Comparison of ENCODE assay signal across 8 cellular contexts in the genomic region with DNA sequence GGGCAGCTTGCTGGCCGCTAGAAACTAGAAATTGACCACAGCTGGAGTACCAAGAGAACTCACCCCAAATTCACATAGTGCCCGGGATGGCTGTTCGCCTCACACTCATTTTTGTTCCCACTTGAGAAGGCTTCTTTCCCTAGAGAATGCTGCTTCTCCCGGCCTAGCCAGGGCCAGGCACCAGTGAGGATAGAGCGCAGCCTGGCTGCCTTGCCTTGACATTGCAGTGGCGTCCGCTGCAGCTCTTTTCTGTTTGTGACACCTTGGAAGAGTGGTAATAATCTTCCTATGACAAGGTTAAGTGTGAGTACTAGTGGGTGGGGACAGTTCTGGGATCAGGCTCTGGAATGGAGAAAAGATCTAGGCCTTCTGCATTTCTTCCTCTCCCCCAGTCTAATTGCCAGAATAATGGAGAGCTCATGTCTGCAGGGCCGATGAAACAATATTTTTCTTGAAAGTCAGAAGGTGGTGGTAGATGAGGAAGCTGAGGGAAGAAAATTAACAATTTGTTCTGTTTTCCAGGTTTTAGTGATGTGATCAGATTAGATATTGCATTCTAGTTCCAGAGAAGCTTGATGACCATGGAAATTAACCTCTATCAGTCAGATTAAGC. TPM values are rescaled to one million over a fixed set of nuclear protein-coding genes. Genes with fewer than 3 reads are reported as not detected.
DNase-seq lines count a peak whose midpoint lies in the region; ATAC-seq and TF ChIP-seq lines count a peak whose summit lies in the region.

No MANE protein-coding gene starts in this region.

- H3K27ac ChIP-seq in lower lobe of right lung, result peak overlapping the region; percentile 99

- peaks cover 41% of the 10 kb centered on the region for H3K4me1 ChIP-seq in lower lobe of right lung

- H3K36me3 ChIP-seq in lower lobe of right lung, result no peaks in the 10 kb centered on the region

- CTCF ChIA-PET in activated CD4-positive, alpha-beta T cell treated with anti-CD3 and anti-CD28 coated beads, Interleukin-2, amount 10 ng/mL, durations not matched to agents 7 days and 5 days (lab: Charles Lee), result interaction anchor here (0.6 to 7.1 kb wide), 21 partner anchors 11 to 452 kb away, joined by 3 to 121 read pairs (median 6); a partner anchor contains a TSS

- ATAC-seq in GM18868 (IDR thresholded peaks at IDR 0.05; ENCODE audit: unreplicated experiment) (peak; percentile 38), HG03378 (IDR thresholded peaks at IDR 0.05; ENCODE audit: unreplicated experiment) (peak; percentile 35), lower lobe of right lung (peak; percentile 85 to 86)

- H3K9me3 ChIP-seq in lower lobe of right lung, result no peaks in the 10 kb centered on the region

- H3K36me3 Mint-ChIP-seq in activated CD4-positive, alpha-beta T cell treated with anti-CD3 and anti-CD28 coated beads, Interleukin-2, amount 10 ng/mL, durations not matched to agents 7 days and 5 days (ENCODE audit: low read depth), result peaks cover 1% of the 10 kb centered on the region

- no peaks in the 10 kb centered on the region for H3K9me3 Mint-ChIP-seq in activated CD4-positive, alpha-beta T cell treated with anti-CD3 and anti-CD28 coated beads, Interleukin-2, amount 10 ng/mL, durations not matched to agents 7 days and 5 days

- H3K4me1 Mint-ChIP-seq in activated CD4-positive, alpha-beta T cell treated with anti-CD3 and anti-CD28 coated beads, Interleukin-2, amount 10 ng/mL, durations not matched to agents 7 days and 5 days, result peaks cover 37% of the 10 kb centered on the region

- TF ChIP-seq CTCF in lower lobe of right lung (IDR thresholded peaks at IDR 0.05), result peak; percentile 93

- no peaks in the 10 kb centered on the region for H3K27me3 ChIP-seq in lower lobe of right lung (ENCODE audit: low read depth)

- peaks cover under 1% of the 10 kb centered on the region for H3K27me3 Mint-ChIP-seq in activated CD4-positive, alpha-beta T cell treated with anti-CD3 and anti-CD28 coated beads, Interleukin-2, amount 10 ng/mL, durations not matched to agents 7 days and 5 days

- peak overlapping the region; percentile 76 for H3K4me3 ChIP-seq in lower lobe of right lung

- POLR2A ChIA-PET in activated CD4-positive, alpha-beta T cell treated with anti-CD3 and anti-CD28 coated beads, Interleukin-2, amount 10 ng/mL, durations not matched to agents 7 days and 5 days (lab: Charles Lee), result interaction anchor here (0.7 to 1.0 kb wide), 3 partner anchors 13 to 90 kb away, joined by 3 to 5 read pairs (median 3); no protein-coding TSS in a partner anchor

- DNase-seq in AG08395 (ENCODE audit: low spot score) (peak; percentile 83), NCI-H460 (ENCODE audit: extremely low read depth, low read depth) (peak; percentile 87), lower lobe of right lung (peak; percentile 85)
- DNase-seq in activated CD4-positive, alpha-beta T cell treated with anti-CD3 and anti-CD28 coated beads, Interleukin-2, amount 10 ng/mL, durations not matched to agents 7 days and 5 days, result peak; percentile 68
- DNase-seq in effector CD4-positive, alpha-beta T cell, result peak; percentile 56
- peak; percentile 49 to 53 for DNase-seq in stimulated activated CD4-positive, alpha-beta T cell treated with anti-CD3 and anti-CD28 coated beads, Interleukin-4, amount 100 ng/mL, for 48 hours (ENCODE audit: low read depth in 2 of 2)

- peak overlapping the region; percentile 87 for H3K4me3 Mint-ChIP-seq in activated CD4-positive, alpha-beta T cell treated with anti-CD3 and anti-CD28 coated beads, Interleukin-2, amount 10 ng/mL, durations not matched to agents 7 days and 5 days

- intact Hi-C loops in lower lobe of right lung (cut with DNase I), result no loop called here

- H3K27ac Mint-ChIP-seq in activated CD4-positive, alpha-beta T cell treated with anti-CD3 and anti-CD28 coated beads, Interleukin-2, amount 10 ng/mL, durations not matched to agents 7 days and 5 days, result peak overlapping the region; percentile 93

RNA-seq across cellular contexts. Expression of a gene that starts 3.7 kb away (rescaled TPM):
- 0.87 and 1.5 TPM in 2 replicates for total RNA-seq in NCI-H460 (2014; rRNA removed; shearing (Covaris generic))
- 0.31 and 3.0 TPM in 2 replicates for polyA plus RNA-seq in NCI-H460 (2014; cell fraction: nucleus; rRNA removed)
- not detected for total RNA-seq in activated CD4-positive, alpha-beta T cell treated with anti-CD3 and anti-CD28 coated beads, Interleukin-2, amount 10 ng/mL, durations not matched to agents 7 days and 5 days
- total RNA-seq in lower lobe of right lung, result 0.50 TPM

RNA-seq across cellular contexts. Expression of a gene that starts 6.1 kb away (rescaled TPM):
- total RNA-seq in NCI-H460 (2014; rRNA removed; shearing (Covaris generic)), result 23.5 and 27.7 TPM in 2 replicates
- 114 and 119 TPM in 2 replicates for polyA plus RNA-seq in NCI-H460 (2014; cell fraction: nucleus; rRNA removed)
- 1 to 10 TPM; 5.0 to 6.2 TPM for total RNA-seq in activated CD4-positive, alpha-beta T cell treated with anti-CD3 and anti-CD28 coated beads, Interleukin-2, amount 10 ng/mL, durations not matched to agents 7 days and 5 days
- 46.1 TPM for total RNA-seq in lower lobe of right lung

RNA-seq across cellular contexts. Expression of a gene that starts 34.5 kb away (rescaled TPM):
- 9.3 and 10.7 TPM in 2 replicates for total RNA-seq in NCI-H460 (2014; rRNA removed; shearing (Covaris generic))
- 30.0 and 36.1 TPM in 2 replicates for polyA plus RNA-seq in NCI-H460 (2014; cell fraction: nucleus; rRNA removed)
- total RNA-seq in activated CD4-positive, alpha-beta T cell treated with anti-CD3 and anti-CD28 coated beads, Interleukin-2, amount 10 ng/mL, durations not matched to agents 7 days and 5 days, result under 1 TPM in 1 of 2 experiments, not detected in 1; 0.22 TPM
- total RNA-seq in lower lobe of right lung, result 28.5 TPM

RNA-seq across cellular contexts. Expression of a gene that starts 46.9 kb away (rescaled TPM):
- not detected in 2 replicates for total RNA-seq in NCI-H460 (2014; rRNA removed; shearing (Covaris generic))
- polyA plus RNA-seq in NCI-H460 (2014; cell fraction: nucleus; rRNA removed), result not detected in 2 replicates
- total RNA-seq in activated CD4-positive, alpha-beta T cell treated with anti-CD3 and anti-CD28 coated beads, Interleukin-2, amount 10 ng/mL, durations not matched to agents 7 days and 5 days, result not detected
- total RNA-seq in lower lobe of right lung, result not detected

RNA-seq across cellular contexts. Expression of a gene that starts 51.3 kb away (rescaled TPM):
- not detected in 2 replicates for total RNA-seq in NCI-H460 (2014; rRNA removed; shearing (Covaris generic))
- polyA plus RNA-seq in NCI-H460 (2014; cell fraction: nucleus; rRNA removed), result not detected in 2 replicates
- total RNA-seq in activated CD4-positive, alpha-beta T cell treated with anti-CD3 and anti-CD28 coated beads, Interleukin-2, amount 10 ng/mL, durations not matched to agents 7 days and 5 days, result not detected
- not detected for total RNA-seq in lower lobe of right lung

Comparison
In these comparisons a context has a peak if more than half of its experiments do, and no peak if none do; other contexts are left out.
1. Peak in every context shown above with its lines: DNase-seq, ATAC-seq, H3K4me3 ChIP-seq and H3K27ac ChIP-seq.
2. ATAC-seq: peak in every context shown above with its lines; median percentile 86 in lower lobe of right lung; 38 in GM18868; 35 in HG03378.